ENCODE assay signal across 1 cellular context in genomic region chr12:113108308-113108707, GRCh38.
TF ChIP-seq lines count a peak whose summit lies in the region.

No MANE protein-coding gene starts in this region.

TF ChIP-seq in HepG2, 621 proteins besides CTCF, POLR2A, EP300 and RAD21:
- TF ChIP-seq ZNF780A (CRISPR knock-in tag; IDR thresholded peaks at IDR 0.05) = no peak
- TF ChIP-seq ZNF501 (CRISPR knock-in tag; IDR thresholded peaks at IDR 0.05) = no peak
- TF ChIP-seq, protein P1, sequence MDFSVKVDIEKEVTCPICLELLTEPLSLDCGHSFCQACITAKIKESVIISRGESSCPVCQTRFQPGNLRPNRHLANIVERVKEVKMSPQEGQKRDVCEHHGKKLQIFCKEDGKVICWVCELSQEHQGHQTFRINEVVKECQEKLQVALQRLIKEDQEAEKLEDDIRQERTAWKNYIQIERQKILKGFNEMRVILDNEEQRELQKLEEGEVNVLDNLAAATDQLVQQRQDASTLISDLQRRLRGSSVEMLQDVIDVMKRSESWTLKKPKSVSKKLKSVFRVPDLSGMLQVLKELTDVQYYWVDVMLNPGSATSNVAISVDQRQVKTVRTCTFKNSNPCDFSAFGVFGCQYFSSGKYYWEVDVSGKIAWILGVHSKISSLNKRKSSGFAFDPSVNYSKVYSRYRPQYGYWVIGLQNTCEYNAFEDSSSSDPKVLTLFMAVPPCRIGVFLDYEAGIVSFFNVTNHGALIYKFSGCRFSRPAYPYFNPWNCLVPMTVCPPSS (IDR thresholded peaks at IDR 0.05) = no peak
- TF ChIP-seq, protein P2, sequence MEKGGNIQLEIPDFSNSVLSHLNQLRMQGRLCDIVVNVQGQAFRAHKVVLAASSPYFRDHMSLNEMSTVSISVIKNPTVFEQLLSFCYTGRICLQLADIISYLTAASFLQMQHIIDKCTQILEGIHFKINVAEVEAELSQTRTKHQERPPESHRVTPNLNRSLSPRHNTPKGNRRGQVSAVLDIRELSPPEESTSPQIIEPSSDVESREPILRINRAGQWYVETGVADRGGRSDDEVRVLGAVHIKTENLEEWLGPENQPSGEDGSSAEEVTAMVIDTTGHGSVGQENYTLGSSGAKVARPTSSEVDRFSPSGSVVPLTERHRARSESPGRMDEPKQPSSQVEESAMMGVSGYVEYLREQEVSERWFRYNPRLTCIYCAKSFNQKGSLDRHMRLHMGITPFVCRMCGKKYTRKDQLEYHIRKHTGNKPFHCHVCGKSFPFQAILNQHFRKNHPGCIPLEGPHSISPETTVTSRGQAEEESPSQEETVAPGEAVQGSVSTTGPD (CRISPR knock-in tag; IDR thresholded peaks at IDR 0.05) = no peak
- TF ChIP-seq ZBTB10 (CRISPR knock-in tag; IDR thresholded peaks at IDR 0.05; ENCODE audit: borderline replicate concordance) = no peak
- no peak for TF ChIP-seq ZFAT (CRISPR knock-in tag; conservative IDR thresholded peaks at IDR 0.05)
- TF ChIP-seq ZMYM3 (CRISPR knock-in tag; IDR thresholded peaks at IDR 0.05) = 0 out of 2 replicates have a peak, but pooled peaks have one; percentile 18
- no peak for TF ChIP-seq SIX1 (CRISPR knock-in tag; IDR thresholded peaks at IDR 0.05; ENCODE audit: borderline replicate concordance)
- no peak for TF ChIP-seq KDM4B (CRISPR knock-in tag; IDR thresholded peaks at IDR 0.05)
- no peak for TF ChIP-seq KLF12 (CRISPR knock-in tag; IDR thresholded peaks at IDR 0.05; ENCODE audit: borderline replicate concordance)
- TF ChIP-seq, protein P3, sequence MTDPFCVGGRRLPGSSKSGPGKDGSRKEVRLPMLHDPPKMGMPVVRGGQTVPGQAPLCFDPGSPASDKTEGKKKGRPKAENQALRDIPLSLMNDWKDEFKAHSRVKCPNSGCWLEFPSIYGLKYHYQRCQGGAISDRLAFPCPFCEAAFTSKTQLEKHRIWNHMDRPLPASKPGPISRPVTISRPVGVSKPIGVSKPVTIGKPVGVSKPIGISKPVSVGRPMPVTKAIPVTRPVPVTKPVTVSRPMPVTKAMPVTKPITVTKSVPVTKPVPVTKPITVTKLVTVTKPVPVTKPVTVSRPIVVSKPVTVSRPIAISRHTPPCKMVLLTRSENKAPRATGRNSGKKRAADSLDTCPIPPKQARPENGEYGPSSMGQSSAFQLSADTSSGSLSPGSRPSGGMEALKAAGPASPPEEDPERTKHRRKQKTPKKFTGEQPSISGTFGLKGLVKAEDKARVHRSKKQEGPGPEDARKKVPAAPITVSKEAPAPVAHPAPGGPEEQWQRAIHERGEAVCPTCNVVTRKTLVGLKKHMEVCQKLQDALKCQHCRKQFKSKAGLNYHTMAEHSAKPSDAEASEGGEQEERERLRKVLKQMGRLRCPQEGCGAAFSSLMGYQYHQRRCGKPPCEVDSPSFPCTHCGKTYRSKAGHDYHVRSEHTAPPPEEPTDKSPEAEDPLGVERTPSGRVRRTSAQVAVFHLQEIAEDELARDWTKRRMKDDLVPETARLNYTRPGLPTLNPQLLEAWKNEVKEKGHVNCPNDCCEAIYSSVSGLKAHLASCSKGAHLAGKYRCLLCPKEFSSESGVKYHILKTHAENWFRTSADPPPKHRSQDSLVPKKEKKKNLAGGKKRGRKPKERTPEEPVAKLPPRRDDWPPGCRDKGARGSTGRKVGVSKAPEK (CRISPR knock-in tag; IDR thresholded peaks at IDR 0.05; ENCODE audit: borderline replicate concordance) = no peak
- TF ChIP-seq, protein P4, sequence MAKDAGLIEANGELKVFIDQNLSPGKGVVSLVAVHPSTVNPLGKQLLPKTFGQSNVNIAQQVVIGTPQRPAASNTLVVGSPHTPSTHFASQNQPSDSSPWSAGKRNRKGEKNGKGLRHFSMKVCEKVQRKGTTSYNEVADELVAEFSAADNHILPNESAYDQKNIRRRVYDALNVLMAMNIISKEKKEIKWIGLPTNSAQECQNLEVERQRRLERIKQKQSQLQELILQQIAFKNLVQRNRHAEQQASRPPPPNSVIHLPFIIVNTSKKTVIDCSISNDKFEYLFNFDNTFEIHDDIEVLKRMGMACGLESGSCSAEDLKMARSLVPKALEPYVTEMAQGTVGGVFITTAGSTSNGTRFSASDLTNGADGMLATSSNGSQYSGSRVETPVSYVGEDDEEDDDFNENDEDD (CRISPR knock-in tag; IDR thresholded peaks at IDR 0.05; ENCODE audit: borderline replicate concordance) = no peak
- TF ChIP-seq ZNF33A (CRISPR knock-in tag; IDR thresholded peaks at IDR 0.05; ENCODE audit: borderline replicate concordance) = no peak
- TF ChIP-seq PREB (CRISPR knock-in tag; IDR thresholded peaks at IDR 0.05) = no peak
- TF ChIP-seq, protein P5, sequence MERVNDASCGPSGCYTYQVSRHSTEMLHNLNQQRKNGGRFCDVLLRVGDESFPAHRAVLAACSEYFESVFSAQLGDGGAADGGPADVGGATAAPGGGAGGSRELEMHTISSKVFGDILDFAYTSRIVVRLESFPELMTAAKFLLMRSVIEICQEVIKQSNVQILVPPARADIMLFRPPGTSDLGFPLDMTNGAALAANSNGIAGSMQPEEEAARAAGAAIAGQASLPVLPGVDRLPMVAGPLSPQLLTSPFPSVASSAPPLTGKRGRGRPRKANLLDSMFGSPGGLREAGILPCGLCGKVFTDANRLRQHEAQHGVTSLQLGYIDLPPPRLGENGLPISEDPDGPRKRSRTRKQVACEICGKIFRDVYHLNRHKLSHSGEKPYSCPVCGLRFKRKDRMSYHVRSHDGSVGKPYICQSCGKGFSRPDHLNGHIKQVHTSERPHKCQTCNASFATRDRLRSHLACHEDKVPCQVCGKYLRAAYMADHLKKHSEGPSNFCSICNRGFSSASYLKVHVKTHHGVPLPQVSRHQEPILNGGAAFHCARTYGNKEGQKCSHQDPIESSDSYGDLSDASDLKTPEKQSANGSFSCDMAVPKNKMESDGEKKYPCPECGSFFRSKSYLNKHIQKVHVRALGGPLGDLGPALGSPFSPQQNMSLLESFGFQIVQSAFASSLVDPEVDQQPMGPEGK (CRISPR knock-in tag; IDR thresholded peaks at IDR 0.05) = no peak
- TF ChIP-seq ZBTB20 (CRISPR knock-in tag; IDR thresholded peaks at IDR 0.05; ENCODE audit: borderline replicate concordance, low read depth) = no peak
- TF ChIP-seq LCORL (IDR thresholded peaks at IDR 0.05) = peak; percentile 70; the same call in 1 of the 2 replicates
- no peak for TF ChIP-seq LCORL (CRISPR knock-in tag; IDR thresholded peaks at IDR 0.05)
- TF ChIP-seq ZMAT3 (CRISPR knock-in tag; conservative IDR thresholded peaks at IDR 0.05) = no peak
- TF ChIP-seq NFYB (CRISPR knock-in tag; IDR thresholded peaks at IDR 0.05) = no peak
- TF ChIP-seq E2F2 (CRISPR knock-in tag; IDR thresholded peaks at IDR 0.05; ENCODE audit: borderline replicate concordance) = no peak
- TF ChIP-seq NFYC (CRISPR knock-in tag; IDR thresholded peaks at IDR 0.05) = no peak
- TF ChIP-seq NCOA2 (CRISPR knock-in tag; IDR thresholded peaks at IDR 0.05) = no peak
- TF ChIP-seq PHB2 (IDR thresholded peaks at IDR 0.05; ENCODE audit: partially characterized antibody) = no peak
- no peak for TF ChIP-seq HNRNPL (IDR thresholded peaks at IDR 0.05; ENCODE audit: low read depth, low read length)
- TF ChIP-seq USF2 (IDR thresholded peaks at IDR 0.05; ENCODE audit: low read depth, low read length) = no peak
- TF ChIP-seq USF2 (CRISPR knock-in tag; IDR thresholded peaks at IDR 0.05; ENCODE audit: borderline replicate concordance) = no peak
- no peak for TF ChIP-seq FOSL1 (CRISPR knock-in tag; IDR thresholded peaks at IDR 0.05; ENCODE audit: borderline replicate concordance)
- TF ChIP-seq ZNF543 (CRISPR knock-in tag; IDR thresholded peaks at IDR 0.05) = no peak
- TF ChIP-seq, protein P6, sequence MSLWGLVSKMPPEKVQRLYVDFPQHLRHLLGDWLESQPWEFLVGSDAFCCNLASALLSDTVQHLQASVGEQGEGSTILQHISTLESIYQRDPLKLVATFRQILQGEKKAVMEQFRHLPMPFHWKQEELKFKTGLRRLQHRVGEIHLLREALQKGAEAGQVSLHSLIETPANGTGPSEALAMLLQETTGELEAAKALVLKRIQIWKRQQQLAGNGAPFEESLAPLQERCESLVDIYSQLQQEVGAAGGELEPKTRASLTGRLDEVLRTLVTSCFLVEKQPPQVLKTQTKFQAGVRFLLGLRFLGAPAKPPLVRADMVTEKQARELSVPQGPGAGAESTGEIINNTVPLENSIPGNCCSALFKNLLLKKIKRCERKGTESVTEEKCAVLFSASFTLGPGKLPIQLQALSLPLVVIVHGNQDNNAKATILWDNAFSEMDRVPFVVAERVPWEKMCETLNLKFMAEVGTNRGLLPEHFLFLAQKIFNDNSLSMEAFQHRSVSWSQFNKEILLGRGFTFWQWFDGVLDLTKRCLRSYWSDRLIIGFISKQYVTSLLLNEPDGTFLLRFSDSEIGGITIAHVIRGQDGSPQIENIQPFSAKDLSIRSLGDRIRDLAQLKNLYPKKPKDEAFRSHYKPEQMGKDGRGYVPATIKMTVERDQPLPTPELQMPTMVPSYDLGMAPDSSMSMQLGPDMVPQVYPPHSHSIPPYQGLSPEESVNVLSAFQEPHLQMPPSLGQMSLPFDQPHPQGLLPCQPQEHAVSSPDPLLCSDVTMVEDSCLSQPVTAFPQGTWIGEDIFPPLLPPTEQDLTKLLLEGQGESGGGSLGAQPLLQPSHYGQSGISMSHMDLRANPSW (CRISPR knock-in tag; IDR thresholded peaks at IDR 0.05; ENCODE audit: borderline replicate concordance) = no peak
- TF ChIP-seq SRSF9 (IDR thresholded peaks at IDR 0.05; ENCODE audit: borderline replicate concordance, insufficient read depth, low read depth, low read length, poor library complexity, severe bottlenecking) = no peak
- no peak for TF ChIP-seq ZNF138 (CRISPR knock-in tag; IDR thresholded peaks at IDR 0.05; ENCODE audit: low read depth)
- no peak for TF ChIP-seq ATM (IDR thresholded peaks at IDR 0.05; ENCODE audit: borderline replicate concordance)
- peak; percentile 78 for TF ChIP-seq ZNF629 (CRISPR knock-in tag; conservative IDR thresholded peaks at IDR 0.05)
- TF ChIP-seq SAP130 (CRISPR knock-in tag; IDR thresholded peaks at IDR 0.05; ENCODE audit: low read depth) = no peak
- TF ChIP-seq ZNF572 (CRISPR knock-in tag; IDR thresholded peaks at IDR 0.05) = no peak
- TF ChIP-seq ZNF768 (CRISPR knock-in tag; IDR thresholded peaks at IDR 0.05) = peak; percentile 71; the same call in 1 of the 2 replicates
